ENCODE assay signal across 8 cellular contexts in the genomic region with DNA sequence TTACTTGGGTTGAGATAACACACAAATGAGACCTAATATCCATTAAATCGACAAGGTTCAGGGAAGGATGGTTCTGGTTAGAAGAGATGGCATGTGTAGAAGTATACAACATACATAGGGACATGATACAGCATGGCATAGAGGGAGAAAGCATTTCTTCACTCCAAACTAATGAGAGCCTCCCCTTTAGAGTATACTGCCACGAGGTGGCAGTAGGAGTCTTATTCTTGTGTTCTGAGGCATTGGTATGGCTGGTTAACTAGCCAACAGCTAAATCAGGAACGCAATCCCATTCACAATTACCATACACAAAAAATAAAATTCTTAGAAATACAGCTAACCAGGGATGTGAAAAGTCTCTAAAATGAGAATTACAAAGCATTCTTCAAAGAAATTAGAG. TPM values are rescaled to one million over a fixed set of nuclear protein-coding genes. Genes with fewer than 3 reads are reported as not detected.
DNase-seq lines count a peak whose midpoint lies in the region; ATAC-seq and TF ChIP-seq lines count a peak whose summit lies in the region.

No MANE protein-coding gene starts in this region.

- H3K27me3 Mint-ChIP-seq in activated naive CD8-positive, alpha-beta T cell treated with anti-CD3 and anti-CD28 coated beads, Interleukin-2, amount 50 U/mL, for 24 hours = peaks cover 2% of the 10 kb centered on the region

- H3K27ac Mint-ChIP-seq in activated naive CD8-positive, alpha-beta T cell treated with anti-CD3 and anti-CD28 coated beads, Interleukin-2, amount 50 U/mL, for 24 hours = no peak overlapping the region

- no peaks in the 10 kb centered on the region for H3K4me1 ChIP-seq in transverse colon

- no peak overlapping the region for H3K27ac ChIP-seq in transverse colon

- H3K9me3 Mint-ChIP-seq in activated naive CD8-positive, alpha-beta T cell treated with anti-CD3 and anti-CD28 coated beads, Interleukin-2, amount 50 U/mL, for 24 hours = no peaks in the 10 kb centered on the region

- H3K36me3 ChIP-seq in kidney epithelial cell (ENCODE audit: control insufficient read depth, insufficient read depth, low read length) = no peaks in the 10 kb centered on the region
- H3K36me3 ChIP-seq in transverse colon = no peaks in the 10 kb centered on the region

- no peaks in the 10 kb centered on the region for H3K4me1 Mint-ChIP-seq in activated naive CD8-positive, alpha-beta T cell treated with anti-CD3 and anti-CD28 coated beads, Interleukin-2, amount 50 U/mL, for 24 hours

- peak; percentile 35 for TF ChIP-seq CTCF in kidney epithelial cell (IDR thresholded peaks at IDR 0.05; ENCODE audit: insufficient read depth, low read length, poor library complexity, severe bottlenecking)
- peak; percentile 12 to 46 (median 35) for TF ChIP-seq CTCF in transverse colon (IDR thresholded peaks at IDR 0.05)

- 22% methylated on average over 3 of the region's 3 CpGs; no CpG with 5 or more reads in 1 of the 2 donors for WGBS in transverse colon (ENCODE audit: low coverage in 1 of 2), 2 donors

- H3K9me3 ChIP-seq in transverse colon = no peaks in the 10 kb centered on the region

- ATAC-seq in GM18909 (IDR thresholded peaks at IDR 0.05; ENCODE audit: poor library complexity, unreplicated experiment) = peak; percentile 60
- ATAC-seq in activated naive CD8-positive, alpha-beta T cell treated with anti-CD3 and anti-CD28 coated beads, Interleukin-2, amount 50 U/mL, for 24 hours = no peak

- in situ Hi-C loops in transverse colon (cut with MboI; ENCODE audit: low pct_ligation_motif_present in 1 of 4, low pct_unique_long_range_greater_than_20kb in 1 of 4, low sequenced_read_pairs in 3 of 4) = loop anchor here in 2 of 4 donors (10.0 to 25.0 kb wide), 2 partner anchors 171 to 173 kb away; no protein-coding TSS in a partner anchor

- DNase-seq in COLO668 (lab: John Stamatoyannopoulos, UW; ENCODE audit: unreplicated experiment) (peak; percentile 20), NCI-H774 (lab: John Stamatoyannopoulos, UW) (peak; percentile 35), kidney epithelial cell (ENCODE audit: low read depth) (no peak), transverse colon (peak; percentile 19), islet precursor cell (no peak), NCI-H187 treated with DMSO at 0.1 percent for 48 hours (lab: John Stamatoyannopoulos, UW) (no peak)
- DNase-seq in activated naive CD8-positive, alpha-beta T cell treated with anti-CD3 and anti-CD28 coated beads, Interleukin-2, amount 50 U/mL, for 24 hours = peak; percentile 10

- no peak for TF ChIP-seq POLR2A in transverse colon (IDR thresholded peaks at IDR 0.05)

- intact Hi-C loops in transverse colon (cut with DNase I; ENCODE audit: low total_unique reads) = loop anchor here (5.0 kb wide), 1 partner anchor 166 kb away; no protein-coding TSS in a partner anchor

- H3K36me3 Mint-ChIP-seq in activated naive CD8-positive, alpha-beta T cell treated with anti-CD3 and anti-CD28 coated beads, Interleukin-2, amount 50 U/mL, for 24 hours (ENCODE audit: low read depth) = no peaks in the 10 kb centered on the region

- no peak overlapping the region for H3K4me3 ChIP-seq in kidney epithelial cell (ENCODE audit: low read depth, low read length)
- no peak overlapping the region for H3K4me3 ChIP-seq in transverse colon

- no peak overlapping the region for H3K4me3 Mint-ChIP-seq in activated naive CD8-positive, alpha-beta T cell treated with anti-CD3 and anti-CD28 coated beads, Interleukin-2, amount 50 U/mL, for 24 hours

- TF ChIP-seq EP300 in transverse colon (IDR thresholded peaks at IDR 0.05; ENCODE audit: low read depth) = no peak

- H3K27me3 ChIP-seq in kidney epithelial cell (ENCODE audit: control insufficient read depth, insufficient read depth, low read length) (no peaks in the 10 kb centered on the region), transverse colon (no peaks in the 10 kb centered on the region)

RNA-seq across cellular contexts. Expression of gene TRO, which starts 29.1 kb away (rescaled TPM):
- total RNA-seq in kidney epithelial cell = 17.1 and 19.7 TPM in 2 replicates
- 1 to 10 TPM; 1.4 to 7.9 (median 3.1) TPM for total RNA-seq in transverse colon

Comparison
In these comparisons a context has a peak if more than half of its experiments do, and no peak if none do; other contexts are left out.
1. DNase-seq: peak in COLO668 (single experiment), NCI-H774 (single experiment), activated naive CD8-positive, alpha-beta T cell treated with anti-CD3 and anti-CD28 coated beads, Interleukin-2, amount 50 U/mL, for 24 hours (single experiment) and transverse colon (single experiment); none in kidney epithelial cell (single experiment), islet precursor cell (single experiment) and NCI-H187 treated with DMSO at 0.1 percent for 48 hours (single experiment).